21 cellular contexts compared by ENCODE assay signal in the genomic region with DNA sequence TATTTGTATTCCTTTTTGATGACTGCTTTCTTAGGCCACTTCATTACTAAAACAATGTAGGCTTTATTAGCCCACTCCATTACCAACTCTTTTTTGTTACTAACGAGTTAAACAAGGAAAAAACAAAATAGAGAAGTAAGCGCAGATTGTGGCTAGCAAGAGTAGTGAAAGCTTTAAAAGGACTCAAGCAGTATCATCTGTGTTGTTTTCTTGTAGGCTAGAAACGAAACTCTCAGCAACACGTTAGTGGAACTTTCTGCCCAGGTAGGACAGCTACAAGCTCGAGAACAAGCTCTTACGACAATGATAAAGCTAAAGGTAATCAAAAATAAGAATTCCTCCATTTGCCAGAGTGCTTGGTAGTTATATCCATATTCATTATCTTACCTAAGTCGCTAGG. TPM values are rescaled to one million over a fixed set of nuclear protein-coding genes. Genes with fewer than 3 reads are reported as not detected.
"Had no signal": no experiment of that assay in that cellular context is flagged by ENCODE, and none has a peak within 500 bp of the region (broad histone marks: within the 10 kb centered on the region; RNA-seq: fewer than 3 reads in every experiment).

No MANE protein-coding gene starts in this region.

- FAIRE-seq: endothelial cell of umbilical vein, urothelium cell line had no signal

- H3K4me1 ChIP-seq: breast epithelium, gastroesophageal sphincter, right lobe of liver had no signal

- H3K9me3 ChIP-seq: breast epithelium, gastroesophageal sphincter, right lobe of liver, thoracic aorta had no signal

- H3K4me2 ChIP-seq: hepatocyte had no signal

- H3K36me3 ChIP-seq: breast epithelium, gastroesophageal sphincter, right lobe of liver, thoracic aorta had no signal

- H2AFZ ChIP-seq: hepatocyte had no signal

- DNase-seq: activated B cell treated with CpG ODN at 0.5 μM for 24 hours; activated CD4-positive, alpha-beta T cell treated with anti-CD3 and anti-CD28 coated beads, Interleukin-2, amount 50 U/mL, for 1 hour; activated CD8-positive, alpha-beta T cell treated with anti-CD3 and anti-CD28 coated beads for 36 hours; activated gamma-delta T cell treated with Interleukin-2 at 50 U/mL for 16 hours; activated naive CD8-positive, alpha-beta T cell treated with anti-CD3 and anti-CD28 coated beads, Interleukin-2, amount 50 U/mL, for 24 hours; activated T-cell treated with anti-CD3 and anti-CD28 coated beads, Interleukin-2, amount 50 U/mL, for 4 hours; amygdala; central memory CD4-positive, alpha-beta T cell; islet precursor cell; left ventricle myocardium superior; stimulated activated CD4-positive, alpha-beta T cell treated with anti-CD3 and anti-CD28 coated beads, Interleukin-2, amount 100 ng/mL, for 48 hours; trophoblast cell had no signal

- H3K27me3 ChIP-seq: breast epithelium, gastroesophageal sphincter, hepatocyte, right lobe of liver had no signal

- H3K27ac ChIP-seq: breast epithelium, gastroesophageal sphincter, hepatocyte, right lobe of liver, thoracic aorta had no signal

- H3K79me2 ChIP-seq: hepatocyte had no signal

- H3K4me3 ChIP-seq: breast epithelium, gastroesophageal sphincter, hepatocyte, right lobe of liver, thoracic aorta had no signal

- ATAC-seq: activated CD8-positive, alpha-beta T cell treated with anti-CD3 and anti-CD28 coated beads for 36 hours; activated naive CD8-positive, alpha-beta T cell treated with anti-CD3 and anti-CD28 coated beads, Interleukin-2, amount 50 U/mL, for 24 hours; activated T-cell treated with anti-CD3 and anti-CD28 coated beads, Interleukin-2, amount 50 U/mL, for 4 hours; activated T-helper 17 cell treated with anti-CD3 and anti-CD28 coated beads, Interleukin-2, amount 50 U/mL, for 72 hours; gastroesophageal sphincter; left ventricle myocardium superior; right lobe of liver had no signal

RNA-seq across cellular contexts. Expression of a gene that starts 54.9 kb away (rescaled TPM):
- total RNA-seq: activated B cell treated with CpG ODN at 0.5 μM for 24 hours, endothelial cell of umbilical vein, lung microvascular endothelial cell, right lobe of liver, thoracic aorta had no signal
